Comparison of ENCODE assay signal across 1 cellular context in genomic region chr6:39530201-39530759, GRCh38.
TF ChIP-seq lines count a peak whose summit lies in the region.

No MANE protein-coding gene starts in this region.

TF ChIP-seq in GM12878, 131 proteins besides CTCF, POLR2A, EP300 and RAD21 (continued from another document and continues in another):
- peak; percentile 85 for TF ChIP-seq JUNB (IDR thresholded peaks at IDR 0.05)
- peak; percentile 24 for TF ChIP-seq E2F8 (IDR thresholded peaks at IDR 0.05; ENCODE audit: low read depth, partially characterized antibody)
- peak; percentile 91 for TF ChIP-seq ATF7 (IDR thresholded peaks at IDR 0.05; ENCODE audit: low read depth)
- peak; percentile 26 for TF ChIP-seq CUX1 (IDR thresholded peaks at IDR 0.05; ENCODE audit: insufficient replicate concordance, low read depth, low read length)
- peak; percentile 84 for TF ChIP-seq TBL1XR1 (IDR thresholded peaks at IDR 0.05; ENCODE audit: low read depth, low read length)
- peak; percentile 87 for TF ChIP-seq DPF2 (IDR thresholded peaks at IDR 0.05)
- TF ChIP-seq TCF12 (IDR thresholded peaks at IDR 0.05; ENCODE audit: low read depth, low read length): 0 out of 2 replicates have a peak, but pooled peaks have one; percentile 36
- peak; percentile 74 for TF ChIP-seq IKZF1 (conservative IDR thresholded peaks at IDR 0.05)
- TF ChIP-seq EED (IDR thresholded peaks at IDR 0.05; ENCODE audit: low read depth): no peak
- peak; percentile 71 for TF ChIP-seq ZNF24 (IDR thresholded peaks at IDR 0.05)
- peak; percentile 96 for TF ChIP-seq RELB (IDR thresholded peaks at IDR 0.05; ENCODE audit: low read depth)
- no peak for TF ChIP-seq MAX (IDR thresholded peaks at IDR 0.05; ENCODE audit: low read depth, low read length)
- peak; percentile 46; the same call in 1 of the 2 replicates for TF ChIP-seq CREM (IDR thresholded peaks at IDR 0.05; ENCODE audit: low read depth)
- no peak for TF ChIP-seq USF1 (IDR thresholded peaks at IDR 0.05; ENCODE audit: borderline replicate concordance, extremely low read length, insufficient read depth, low read depth, low read length)
- TF ChIP-seq YY1 (IDR thresholded peaks at IDR 0.05; ENCODE audit: low read depth, low read length): peak; percentile 46; the same call in 1 of the 2 replicates
- TF ChIP-seq NR2C2 (IDR thresholded peaks at IDR 0.05; ENCODE audit: borderline replicate concordance, control insufficient read depth, insufficient read length, low read depth): no peak
- TF ChIP-seq TCF7 (IDR thresholded peaks at IDR 0.05; ENCODE audit: borderline replicate concordance): no peak
- no peak for TF ChIP-seq PBX3 (IDR thresholded peaks at IDR 0.05; ENCODE audit: insufficient replicate concordance, low read depth, low read length)
- peak in 1 of 2 experiments; percentile 15; a peak in 2 of 4 replicates for TF ChIP-seq BHLHE40 (IDR thresholded peaks at IDR 0.05; ENCODE audit: borderline replicate concordance in 1 of 2, low read depth in 2 of 2, low read length in 1 of 2)
- no peak for TF ChIP-seq HCFC1 (IDR thresholded peaks at IDR 0.05; ENCODE audit: low read length)
- peak; percentile 66; the same call in 1 of the 2 replicates for TF ChIP-seq MXI1 (IDR thresholded peaks at IDR 0.05; ENCODE audit: low read depth, low read length)
- TF ChIP-seq PAX8 (IDR thresholded peaks at IDR 0.05): 0 out of 2 replicates have a peak, but pooled peaks have one; percentile 19
- TF ChIP-seq NR2F1 (conservative IDR thresholded peaks at IDR 0.05): peak; percentile 67
- no peak for TF ChIP-seq ZZZ3 (IDR thresholded peaks at IDR 0.05; ENCODE audit: control insufficient read depth, insufficient read length, low read depth)
- TF ChIP-seq BMI1 (IDR thresholded peaks at IDR 0.05; ENCODE audit: borderline replicate concordance): peak; percentile 80; the same call in 1 of the 2 replicates
- peak; percentile 57 for TF ChIP-seq SP1 (IDR thresholded peaks at IDR 0.05; ENCODE audit: low read depth, low read length)
- TF ChIP-seq SRF (IDR thresholded peaks at IDR 0.05; ENCODE audit: low read depth in 2 of 2, low read length in 2 of 2): 0 out of 4 replicates have a peak, but pooled peaks of 1 of the 2 experiments have one; percentile 27
- no peak for TF ChIP-seq ZNF687 (IDR thresholded peaks at IDR 0.05)
- no peak for TF ChIP-seq PML (IDR thresholded peaks at IDR 0.05; ENCODE audit: low read length)
- TF ChIP-seq ETV6 (conservative IDR thresholded peaks at IDR 0.05 in 1 of 2, IDR thresholded peaks at IDR 0.05 in 1 of 2; ENCODE audit: borderline replicate concordance in 1 of 2, low read depth in 1 of 2): peak in 1 of 2 experiments; percentile 43; a peak in 1 of 4 replicates
- 0 out of 2 replicates have a peak, but pooled peaks have one; percentile 37 for TF ChIP-seq ZSCAN29 (IDR thresholded peaks at IDR 0.05)
- TF ChIP-seq NBN (IDR thresholded peaks at IDR 0.05): peak; percentile 89
- no peak for TF ChIP-seq TARDBP (IDR thresholded peaks at IDR 0.05; ENCODE audit: borderline replicate concordance)
- 0 out of 3 replicates have a peak, but pooled peaks have one; percentile 20 for TF ChIP-seq POU2F2 (IDR thresholded peaks at IDR 0.05; ENCODE audit: borderline replicate concordance, low read depth, low read length)
- no peak for TF ChIP-seq CBX5 (IDR thresholded peaks at IDR 0.05; ENCODE audit: low read depth)
- TF ChIP-seq MYC (IDR thresholded peaks at IDR 0.05; ENCODE audit: insufficient read depth, insufficient read length, insufficient replicate concordance, low read length, severe bottlenecking): no peak
- peak; percentile 63; the same call in 1 of the 2 replicates for TF ChIP-seq CHD2 (IDR thresholded peaks at IDR 0.05; ENCODE audit: borderline replicate concordance, low read depth, low read length)
- TF ChIP-seq MLLT1 (IDR thresholded peaks at IDR 0.05): peak; percentile 64
- TF ChIP-seq MEF2A (IDR thresholded peaks at IDR 0.05; ENCODE audit: insufficient read depth, low read depth, low read length): peak; percentile 76
- no peak for TF ChIP-seq GABPA (IDR thresholded peaks at IDR 0.05; ENCODE audit: low read depth)
- TF ChIP-seq IRF4 (IDR thresholded peaks at IDR 0.05; ENCODE audit: low read depth, low read length): peak; percentile 89
- TF ChIP-seq SREBF1 (IDR thresholded peaks at IDR 0.05; ENCODE audit: low read length): peak; percentile 37; the same call in 1 of the 2 replicates
- TF ChIP-seq MEF2B (IDR thresholded peaks at IDR 0.05; ENCODE audit: partially characterized antibody, poor library complexity, severe bottlenecking): peak; percentile 99
- TF ChIP-seq RUNX3 (IDR thresholded peaks at IDR 0.05; ENCODE audit: low read length): peak; percentile 47; the same call in 1 of the 2 replicates
- TF ChIP-seq PKNOX1 (IDR thresholded peaks at IDR 0.05): peak; percentile 50; the same call in 1 of the 2 replicates
